Comparison of ENCODE assay signal across 15 cellular contexts in genomic region chr17:40378966-40379365, GRCh38. TPM values are rescaled to one million over a fixed set of nuclear protein-coding genes. Genes with fewer than 3 reads are reported as not detected.
DNase-seq lines count a peak whose midpoint lies in the region; ATAC-seq and TF ChIP-seq lines count a peak whose summit lies in the region.
"Had no signal": no experiment of that assay in that cellular context is flagged by ENCODE, and none has a peak within 500 bp of the region (broad histone marks: within the 10 kb centered on the region; RNA-seq: fewer than 3 reads in every experiment).

No MANE protein-coding gene starts in this region.

- H3K9me3 ChIP-seq in SK-N-MC (ENCODE audit: low read depth, low read length), result no peaks in the 10 kb centered on the region
- H3K9me3 ChIP-seq: Caco-2 had no signal

- H3K36me3 ChIP-seq in SK-N-MC (ENCODE audit: insufficient read depth, low read length), result 0 out of 2 replicates have a peak, but pooled peaks cover 2% of the 10 kb centered on the region

- DNase-seq in AG10803 (ENCODE audit: low read depth) (peak; percentile 12), SK-N-MC (ENCODE audit: low read depth, low spot score) (no peak), type B pancreatic cell (ENCODE audit: extremely low spot score, unreplicated experiment) (peak; percentile 43), superior temporal gyrus (ENCODE audit: extremely low spot score) (no peak)
- DNase-seq: AML-193; Caco-2; CD4-positive, alpha-beta T cell; GDM1; H9 had no signal

- no peak overlapping the region for H3K9ac ChIP-seq in SK-N-MC (ENCODE audit: insufficient read length)

- H3K9me3 Mint-ChIP-seq in type B pancreatic cell, result no peaks in the 10 kb centered on the region
- H3K9me3 Mint-ChIP-seq: CD4-positive, alpha-beta T cell had no signal

- H3K27me3 Mint-ChIP-seq in type B pancreatic cell, result no peaks in the 10 kb centered on the region
- H3K27me3 Mint-ChIP-seq: CD4-positive, alpha-beta T cell had no signal

- H3K4me3 ChIP-seq in AG10803 (ENCODE audit: low read length) (no peak overlapping the region), SK-N-MC (no peak overlapping the region)

- H3K4me3 Mint-ChIP-seq in type B pancreatic cell, result no peak overlapping the region
- H3K4me3 Mint-ChIP-seq: CD4-positive, alpha-beta T cell; H9 had no signal

- H3K36me3 Mint-ChIP-seq in type B pancreatic cell, result no peaks in the 10 kb centered on the region

- H3K27ac ChIP-seq in SK-N-MC, result peak overlapping the region; percentile 46; the same call in 1 of the 2 replicates
- H3K27ac ChIP-seq: C4-2B had no signal

- H3K27ac Mint-ChIP-seq in type B pancreatic cell, result no peak overlapping the region
- H3K27ac Mint-ChIP-seq: CD4-positive, alpha-beta T cell; H9 had no signal

- TF ChIP-seq CTCF in AG10803 (conservative IDR thresholded peaks at IDR 0.05; ENCODE audit: low read length) (no peak), type B pancreatic cell (conservative IDR thresholded peaks at IDR 0.05) (no peak)

- ATAC-seq in esophagus mucosa (peak; percentile 41), HG03108 (IDR thresholded peaks at IDR 0.05; ENCODE audit: unreplicated experiment) (no peak)

- H3K4me1 Mint-ChIP-seq in type B pancreatic cell (ENCODE audit: unreplicated experiment), result no peaks in the 10 kb centered on the region

RNA-seq across cellular contexts. Expression of gene GJD3, which starts 14.4 kb away (rescaled TPM):
- total RNA-seq in esophagus mucosa (0.28 TPM), type B pancreatic cell (ENCODE audit: low replicate concordance) (0.36 and 0.43 TPM in 2 replicates)
- total RNA-seq: A172; Caco-2; CD4-positive, alpha-beta T cell; Daoy; H9; HT-29 had no signal

RNA-seq across cellular contexts. Expression of gene TOP2A, which starts 38.7 kb away (rescaled TPM):
- 56.1 TPM for total RNA-seq in esophagus mucosa
- total RNA-seq in type B pancreatic cell (ENCODE audit: low replicate concordance), result 65.8 and 248 TPM in 2 replicates

Comparison
In these comparisons a context has a peak if more than half of its experiments do, and no peak if none do; other contexts are left out.
1. DNase-seq: peak in AG10803 (single experiment) and type B pancreatic cell (single experiment); none in SK-N-MC (single experiment) and superior temporal gyrus (single experiment).